In the genomic region with DNA sequence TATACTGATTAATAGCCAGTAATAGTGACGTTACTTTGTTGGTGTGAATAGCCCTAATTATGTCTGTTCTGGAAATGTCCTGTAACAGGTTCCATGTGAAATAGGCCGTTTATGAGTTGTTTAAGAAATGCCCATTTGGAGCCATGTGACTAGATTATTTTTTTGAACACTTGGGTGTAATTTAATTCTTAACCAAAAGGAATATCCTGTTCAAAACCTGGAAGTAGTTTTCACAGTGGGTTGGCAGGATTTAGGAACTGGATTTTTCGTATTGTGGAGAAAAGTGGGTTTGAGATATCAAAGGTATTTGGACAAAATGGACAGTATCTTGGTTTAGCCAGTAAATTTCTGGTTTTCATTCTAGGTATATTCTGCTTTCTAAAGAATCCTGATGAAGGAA, we compare ENCODE assay signal across 7 cellular contexts. TPM values are rescaled to one million over a fixed set of nuclear protein-coding genes. Genes with fewer than 3 reads are reported as not detected.
A peak's percentile ranks its signal among the peaks of the same experiment; 100 is the strongest.
DNase-seq lines count a peak whose midpoint lies in the region; ATAC-seq and TF ChIP-seq lines count a peak whose summit lies in the region.

No MANE protein-coding gene starts in this region.

- DNase-seq in HCT116 (ENCODE audit: low read depth, low spot score): no peak
- no peak for DNase-seq in WERI-Rb-1
- no peak for DNase-seq in right cardiac atrium
- no peak for DNase-seq in amniotic stem cell (lab: John Stamatoyannopoulos, UW)
- DNase-seq in LoVo (ENCODE audit: low spot score): no peak
- DNase-seq in sciatic nerve (ENCODE audit: low spot score): no peak

- H3K4me1 ChIP-seq in HCT116 (ENCODE audit: control insufficient read depth in 1 of 2, insufficient read depth in 2 of 2, low read length in 2 of 2) (peaks cover 7 to 22% of the 10 kb centered on the region in 2 experiments; a peak in 2 of 4 replicates), right cardiac atrium (ENCODE audit: control insufficient read depth, insufficient read depth, low read length) (no peaks in the 10 kb centered on the region)

- RAD21 ChIA-PET in HCT116 (lab: Charles Lee; ENCODE audit: low non-redundant PET in 1 of 2, low total read pairs in 2 of 2, uncharacterized antibody in 2 of 2, unreplicated experiment in 2 of 2): no interaction called here

- intact Hi-C loops in HCT116 (cut with micrococcal nuclease) (no loop called here), right cardiac atrium (cut with DNase I) (no loop called here), sciatic nerve (cut with DNase I) (no loop called here)

- WGBS in right cardiac atrium: 14% methylated on average over 3 of the region's 3 CpGs

- H2AFZ ChIP-seq in HCT116 (ENCODE audit: low read depth, low read length, poor library complexity, severe bottlenecking): no peak overlapping the region

- H3K79me2 ChIP-seq in HCT116 (ENCODE audit: insufficient read depth, low read length): peaks cover 63% of the 10 kb centered on the region

- TF ChIP-seq RAD21 in HCT116 (IDR thresholded peaks at IDR 0.05; ENCODE audit: low read depth): no peak

- no peak for TF ChIP-seq POLR2A in HCT116 (IDR thresholded peaks at IDR 0.05; ENCODE audit: borderline replicate concordance, extremely low read depth, insufficient read depth, insufficient read length)

- no peaks in the 10 kb centered on the region for H4K20me1 ChIP-seq in HCT116 (ENCODE audit: insufficient read depth)

- H3K27me3 ChIP-seq in HCT116 (ENCODE audit: insufficient read depth, low read length) (no peaks in the 10 kb centered on the region), WERI-Rb-1 (ENCODE audit: insufficient read depth, low read depth, severe bottlenecking) (no peaks in the 10 kb centered on the region), right cardiac atrium (ENCODE audit: control insufficient read depth, insufficient read depth) (no peaks in the 10 kb centered on the region)

- POLR2A ChIA-PET in HCT116 (lab: Charles Lee): no interaction called here

- CTCF ChIA-PET in HCT116 (lab: Charles Lee): no interaction called here

- H3K9me3 ChIP-seq in HCT116 (ENCODE audit: control insufficient read depth in 1 of 2, insufficient read depth in 1 of 2, low read depth in 1 of 2, low read length in 2 of 2) (peaks cover 10 to 13% of the 10 kb centered on the region in 2 experiments; a peak in 2 of 4 replicates), WERI-Rb-1 (ENCODE audit: severe bottlenecking) (peaks cover 6% of the 10 kb centered on the region), right cardiac atrium (ENCODE audit: control insufficient read depth, low read length) (no peaks in the 10 kb centered on the region)

- peak overlapping the region; percentile 67 for H3K4me2 ChIP-seq in HCT116 (ENCODE audit: low read length)

- peaks cover 7 to 32% of the 10 kb centered on the region in 2 experiments; a peak in 3 of 4 replicates for H3K36me3 ChIP-seq in HCT116 (ENCODE audit: control insufficient read depth in 1 of 2, insufficient read depth in 2 of 2, low read length in 2 of 2)
- H3K36me3 ChIP-seq in WERI-Rb-1: peaks cover 35% of the 10 kb centered on the region

- no TSS peak for BruUV-seq in HCT116 (replicated peaks; lab: Mats Ljungman, UMichigan)

- H3K27ac ChIP-seq in HCT116 (ENCODE audit: low read depth, low read length): no peak overlapping the region; the same call in 1 of the 2 replicates
- H3K27ac ChIP-seq in WERI-Rb-1: peak overlapping the region; percentile 92
- H3K27ac ChIP-seq in right cardiac atrium (ENCODE audit: low read length): no peak overlapping the region
- H3K27ac ChIP-seq in skin epidermis: peak overlapping the region in 13 of 21 experiments; percentile 91 to 97 (median 95)

- TF ChIP-seq CTCF in HCT116 (IDR thresholded peaks at IDR 0.05 in 2 of 3, conservative IDR thresholded peaks at IDR 0.05 in 1 of 3; ENCODE audit: borderline replicate concordance in 1 of 3, insufficient read depth in 1 of 3, low read depth in 2 of 3, low read length in 2 of 3) (no peak), WERI-Rb-1 (IDR thresholded peaks at IDR 0.05; ENCODE audit: low read depth, low read length) (no peak)

- peak overlapping the region; percentile 79 for H3K9ac ChIP-seq in HCT116 (ENCODE audit: low read length)

- H3K9me2 ChIP-seq in HCT116 (ENCODE audit: insufficient read depth): no peaks in the 10 kb centered on the region

- H3K4me3 ChIP-seq in HCT116 (replicated peaks in 1 of 2; ENCODE audit: low read depth in 1 of 2, low read length in 2 of 2): peak overlapping the region; percentile 85
- peak overlapping the region; percentile 91 for H3K4me3 ChIP-seq in WERI-Rb-1 (ENCODE audit: low read depth, low read length)
- peak overlapping the region; percentile 100 for H3K4me3 ChIP-seq in right cardiac atrium (ENCODE audit: low read length)
- peak overlapping the region; percentile 71 to 89 (median 86) for H3K4me3 ChIP-seq in skin epidermis

- ATAC-seq in HCT116 (no peak), right cardiac atrium (no peak), sciatic nerve (no peak)

TF ChIP-seq in HCT116, 20 proteins besides CTCF, POLR2A, EP300 and RAD21:
- TF ChIP-seq, protein P1, sequence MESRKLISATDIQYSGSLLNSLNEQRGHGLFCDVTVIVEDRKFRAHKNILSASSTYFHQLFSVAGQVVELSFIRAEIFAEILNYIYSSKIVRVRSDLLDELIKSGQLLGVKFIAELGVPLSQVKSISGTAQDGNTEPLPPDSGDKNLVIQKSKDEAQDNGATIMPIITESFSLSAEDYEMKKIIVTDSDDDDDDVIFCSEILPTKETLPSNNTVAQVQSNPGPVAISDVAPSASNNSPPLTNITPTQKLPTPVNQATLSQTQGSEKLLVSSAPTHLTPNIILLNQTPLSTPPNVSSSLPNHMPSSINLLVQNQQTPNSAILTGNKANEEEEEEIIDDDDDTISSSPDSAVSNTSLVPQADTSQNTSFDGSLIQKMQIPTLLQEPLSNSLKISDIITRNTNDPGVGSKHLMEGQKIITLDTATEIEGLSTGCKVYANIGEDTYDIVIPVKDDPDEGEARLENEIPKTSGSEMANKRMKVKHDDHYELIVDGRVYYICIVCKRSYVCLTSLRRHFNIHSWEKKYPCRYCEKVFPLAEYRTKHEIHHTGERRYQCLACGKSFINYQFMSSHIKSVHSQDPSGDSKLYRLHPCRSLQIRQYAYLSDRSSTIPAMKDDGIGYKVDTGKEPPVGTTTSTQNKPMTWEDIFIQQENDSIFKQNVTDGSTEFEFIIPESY (IDR thresholded peaks at IDR 0.05; ENCODE audit: extremely low read depth, insufficient replicate concordance, low read length): no peak
- TF ChIP-seq FOSL1 (IDR thresholded peaks at IDR 0.05; ENCODE audit: low read depth) (no peak), CEBPB (IDR thresholded peaks at IDR 0.05; ENCODE audit: low read depth) (no peak), YY1 (IDR thresholded peaks at IDR 0.05; ENCODE audit: extremely low read depth, insufficient replicate concordance, low read depth, low read length) (no peak), EGR1 (IDR thresholded peaks at IDR 0.05; ENCODE audit: low read depth) (no peak), ZNF274 (IDR thresholded peaks at IDR 0.05; ENCODE audit: low read depth, low read length) (no peak), SP1 (IDR thresholded peaks at IDR 0.05; ENCODE audit: low read depth) (no peak), CBX3 (IDR thresholded peaks at IDR 0.05; ENCODE audit: low read depth) (no peak), ELF1 (IDR thresholded peaks at IDR 0.05; ENCODE audit: borderline replicate concordance, low read depth) (no peak), SRF (IDR thresholded peaks at IDR 0.05; ENCODE audit: low read depth) (no peak), EZH2phosphoT487 (IDR thresholded peaks at IDR 0.05; ENCODE audit: borderline replicate concordance) (no peak), ZFX (IDR thresholded peaks at IDR 0.05) (no peak), POLR2AphosphoS5 (IDR thresholded peaks at IDR 0.05; ENCODE audit: low read depth, low read length) (no peak), EZH2 (IDR thresholded peaks at IDR 0.05) (no peak)
- TF ChIP-seq, protein P2, sequence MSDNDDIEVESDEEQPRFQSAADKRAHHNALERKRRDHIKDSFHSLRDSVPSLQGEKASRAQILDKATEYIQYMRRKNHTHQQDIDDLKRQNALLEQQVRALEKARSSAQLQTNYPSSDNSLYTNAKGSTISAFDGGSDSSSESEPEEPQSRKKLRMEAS (IDR thresholded peaks at IDR 0.05): no peak
- TF ChIP-seq, protein P3, sequence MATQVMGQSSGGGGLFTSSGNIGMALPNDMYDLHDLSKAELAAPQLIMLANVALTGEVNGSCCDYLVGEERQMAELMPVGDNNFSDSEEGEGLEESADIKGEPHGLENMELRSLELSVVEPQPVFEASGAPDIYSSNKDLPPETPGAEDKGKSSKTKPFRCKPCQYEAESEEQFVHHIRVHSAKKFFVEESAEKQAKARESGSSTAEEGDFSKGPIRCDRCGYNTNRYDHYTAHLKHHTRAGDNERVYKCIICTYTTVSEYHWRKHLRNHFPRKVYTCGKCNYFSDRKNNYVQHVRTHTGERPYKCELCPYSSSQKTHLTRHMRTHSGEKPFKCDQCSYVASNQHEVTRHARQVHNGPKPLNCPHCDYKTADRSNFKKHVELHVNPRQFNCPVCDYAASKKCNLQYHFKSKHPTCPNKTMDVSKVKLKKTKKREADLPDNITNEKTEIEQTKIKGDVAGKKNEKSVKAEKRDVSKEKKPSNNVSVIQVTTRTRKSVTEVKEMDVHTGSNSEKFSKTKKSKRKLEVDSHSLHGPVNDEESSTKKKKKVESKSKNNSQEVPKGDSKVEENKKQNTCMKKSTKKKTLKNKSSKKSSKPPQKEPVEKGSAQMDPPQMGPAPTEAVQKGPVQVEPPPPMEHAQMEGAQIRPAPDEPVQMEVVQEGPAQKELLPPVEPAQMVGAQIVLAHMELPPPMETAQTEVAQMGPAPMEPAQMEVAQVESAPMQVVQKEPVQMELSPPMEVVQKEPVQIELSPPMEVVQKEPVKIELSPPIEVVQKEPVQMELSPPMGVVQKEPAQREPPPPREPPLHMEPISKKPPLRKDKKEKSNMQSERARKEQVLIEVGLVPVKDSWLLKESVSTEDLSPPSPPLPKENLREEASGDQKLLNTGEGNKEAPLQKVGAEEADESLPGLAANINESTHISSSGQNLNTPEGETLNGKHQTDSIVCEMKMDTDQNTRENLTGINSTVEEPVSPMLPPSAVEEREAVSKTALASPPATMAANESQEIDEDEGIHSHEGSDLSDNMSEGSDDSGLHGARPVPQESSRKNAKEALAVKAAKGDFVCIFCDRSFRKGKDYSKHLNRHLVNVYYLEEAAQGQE (IDR thresholded peaks at IDR 0.05; ENCODE audit: low read depth): no peak
- TF ChIP-seq, protein P4, sequence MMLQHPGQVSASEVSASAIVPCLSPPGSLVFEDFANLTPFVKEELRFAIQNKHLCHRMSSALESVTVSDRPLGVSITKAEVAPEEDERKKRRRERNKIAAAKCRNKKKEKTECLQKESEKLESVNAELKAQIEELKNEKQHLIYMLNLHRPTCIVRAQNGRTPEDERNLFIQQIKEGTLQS (IDR thresholded peaks at IDR 0.05): no peak

RNA-seq across cellular contexts. Expression of a gene that starts 1.3 kb away (rescaled TPM):
- total RNA-seq in HCT116 (2021; ENCODE audit: unreplicated experiment) (49.6 TPM), right cardiac atrium (10 to 100 TPM; 29.9 to 38.7 (median 33.7) TPM), sciatic nerve (115 TPM)
- 20.0 and 23.1 TPM in 2 replicates for polyA plus RNA-seq in HCT116 (2012)
- polyA plus RNA-seq in right cardiac atrium: 12.3 TPM

Comparison
In these comparisons a context has a peak if more than half of its experiments do, and no peak if none do; other contexts are left out.
1. H3K27ac ChIP-seq: peak in WERI-Rb-1 (single experiment) and skin epidermis (13 of 21); none in HCT116 (single experiment) and right cardiac atrium (single experiment).
2. Peak in every context shown above with its lines, with median percentiles within 50 percentile points of each other: H3K4me3 ChIP-seq.